ENCODE assay signal across 13 cellular contexts in the genomic region with DNA sequence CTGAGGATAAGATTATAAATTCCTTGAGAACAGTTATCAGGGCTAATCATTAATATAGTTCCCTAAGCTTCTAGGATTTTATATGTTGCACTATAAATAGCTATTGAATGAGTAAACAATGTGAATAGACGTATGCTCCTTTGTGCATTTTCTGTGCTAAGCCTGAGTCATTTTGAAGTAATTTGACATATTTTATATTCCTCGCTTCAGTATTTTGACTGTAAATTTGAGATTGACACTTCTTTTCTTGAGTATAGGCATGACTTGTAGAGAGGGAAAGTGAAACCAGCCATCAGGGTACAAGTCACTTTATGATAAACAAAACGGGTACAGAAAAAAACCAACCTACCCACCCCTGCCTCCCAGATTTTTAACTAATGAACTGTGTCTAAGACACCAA.
A peak's percentile ranks its signal among the peaks of the same experiment; 100 is the strongest.
DNase-seq lines count a peak whose midpoint lies in the region; ATAC-seq and TF ChIP-seq lines count a peak whose summit lies in the region.
"Had no signal": no experiment of that assay in that cellular context is flagged by ENCODE, and none has a peak within 500 bp of the region (broad histone marks: within the 10 kb centered on the region; RNA-seq: fewer than 3 reads in every experiment).

No MANE protein-coding gene starts in this region.

- ATAC-seq in PC-3: peak; percentile 93
- ATAC-seq in foreskin keratinocyte: peak; percentile 52

- H3K9me3 Mint-ChIP-seq in mesothelial cell of epicardium: no peaks in the 10 kb centered on the region
- H3K9me3 Mint-ChIP-seq: stimulated activated naive CD8-positive, alpha-beta T cell treated with anti-CD3 and anti-CD28 coated beads, Interleukin-15, Interleukin-2, amounts not matched to agents 100 ng/mL and 50 ng/mL, for 24 hours had no signal

- TF ChIP-seq CTCF in PC-3 (conservative IDR thresholded peaks at IDR 0.05; ENCODE audit: low read depth, low read length) (no peak), foreskin keratinocyte (conservative IDR thresholded peaks at IDR 0.05) (no peak), mesothelial cell of epicardium (IDR thresholded peaks at IDR 0.05; ENCODE audit: unreplicated experiment) (no peak)

- peak overlapping the region; percentile 51; the same call in 1 of the 2 replicates for H3K4me3 ChIP-seq in PC-3 (ENCODE audit: low read length)
- no peak overlapping the region for H3K4me3 ChIP-seq in SJCRH30
- H3K4me3 ChIP-seq: skin epidermis had no signal

- no peak overlapping the region for H3K27ac Mint-ChIP-seq in mesothelial cell of epicardium
- H3K27ac Mint-ChIP-seq: CD8-positive, alpha-beta memory T cell; stimulated activated naive CD8-positive, alpha-beta T cell treated with anti-CD3 and anti-CD28 coated beads, Interleukin-15, Interleukin-2, amounts not matched to agents 100 ng/mL and 50 ng/mL, for 24 hours had no signal

- H3K4me1 Mint-ChIP-seq in mesothelial cell of epicardium: peaks cover 4% of the 10 kb centered on the region
- H3K4me1 Mint-ChIP-seq: CD8-positive, alpha-beta memory T cell had no signal

- intact Hi-C loops in PC-3 (cut with micrococcal nuclease): no loop called here

- H3K4me1 ChIP-seq in PC-3 (ENCODE audit: insufficient read depth, low read length) (peaks cover 12% of the 10 kb centered on the region), foreskin keratinocyte (no peaks in the 10 kb centered on the region), SJCRH30 (no peaks in the 10 kb centered on the region; the same call in 1 of the 2 replicates)

- peak overlapping the region; percentile 70 for H3K4me2 ChIP-seq in PC-3 (ENCODE audit: low read length)

- H3K27me3 Mint-ChIP-seq in mesothelial cell of epicardium (ENCODE audit: low read depth): peaks cover 4% of the 10 kb centered on the region
- H3K27me3 Mint-ChIP-seq: CD8-positive, alpha-beta memory T cell; stimulated activated naive CD8-positive, alpha-beta T cell treated with anti-CD3 and anti-CD28 coated beads, Interleukin-15, Interleukin-2, amounts not matched to agents 100 ng/mL and 50 ng/mL, for 24 hours had no signal

- DNase-seq in CD1c-positive myeloid dendritic cell (ENCODE audit: extremely low spot score) (peak; percentile 24), HCEC 1CT (peak; percentile 72), PC-3 (peak; percentile 65), foreskin keratinocyte (peak; percentile 23 to 70), mesothelial cell of epicardium (ENCODE audit: low spot score in 2 of 2, unreplicated experiment in 2 of 2) (no peak), MV-4-11 (lab: John Stamatoyannopoulos, UW) (no peak), SJCRH30 (no peak)
- no peak for DNase-seq in stimulated activated CD4-positive, alpha-beta T cell treated with anti-CD3 and anti-CD28 coated beads, Interleukin-4, amount 100 ng/mL, for 1 hour
- DNase-seq: activated T-cell treated with anti-CD3 and anti-CD28 coated beads, Interleukin-2, amount 50 U/mL, for 1 hour; CD8-positive, alpha-beta memory T cell; NCI-H1694 treated with DMSO at 0.1 percent for 48 hours had no signal

- CTCF ChIA-PET in PC-3 (lab: Charles Lee): no interaction called here

- no peak overlapping the region for H3K4me3 Mint-ChIP-seq in mesothelial cell of epicardium
- H3K4me3 Mint-ChIP-seq: CD8-positive, alpha-beta memory T cell; stimulated activated naive CD8-positive, alpha-beta T cell treated with anti-CD3 and anti-CD28 coated beads, Interleukin-15, Interleukin-2, amounts not matched to agents 100 ng/mL and 50 ng/mL, for 24 hours had no signal

- H3K79me2 ChIP-seq in PC-3 (ENCODE audit: low read length): no peaks in the 10 kb centered on the region

- no peaks in the 10 kb centered on the region for H3K27me3 ChIP-seq in PC-3 (ENCODE audit: low read length)
- H3K27me3 ChIP-seq in foreskin keratinocyte: no peaks in the 10 kb centered on the region
- no peaks in the 10 kb centered on the region for H3K27me3 ChIP-seq in SJCRH30

- H4K20me1 ChIP-seq in PC-3 (ENCODE audit: low read length): no peaks in the 10 kb centered on the region

- POLR2A ChIA-PET in PC-3 (lab: Charles Lee; ENCODE audit: unreplicated experiment): no interaction called here

- H3K9me3 ChIP-seq in PC-3 (ENCODE audit: low read length) (no peaks in the 10 kb centered on the region), SJCRH30 (replicated peaks) (no peaks in the 10 kb centered on the region)

- H3F3A ChIP-seq in PC-3 (ENCODE audit: low read length, unreplicated experiment): no peaks in the 10 kb centered on the region

- 0 out of 2 replicates have a peak overlapping the region, but pooled peaks have one; percentile 55 for H2AFZ ChIP-seq in PC-3 (ENCODE audit: low read length)

- H3K27ac ChIP-seq in PC-3 (ENCODE audit: low read length) (0 out of 2 replicates have a peak overlapping the region, but pooled peaks have one; percentile 13), foreskin keratinocyte (no peak overlapping the region), SJCRH30 (no peak overlapping the region)
- H3K27ac ChIP-seq: skin epidermis had no signal

- H3K36me3 ChIP-seq in PC-3 (ENCODE audit: low read depth, low read length) (no peaks in the 10 kb centered on the region), SJCRH30 (no peaks in the 10 kb centered on the region)

- H3K9me2 ChIP-seq in PC-3 (replicated peaks; ENCODE audit: low read length): no peaks in the 10 kb centered on the region

- no peaks in the 10 kb centered on the region for H3K36me3 Mint-ChIP-seq in mesothelial cell of epicardium
- H3K36me3 Mint-ChIP-seq: CD8-positive, alpha-beta memory T cell had no signal

- no TSS peak for BruUV-seq in PC-3 (replicated peaks; lab: Mats Ljungman, UMichigan)

- no peak overlapping the region for H3K9ac ChIP-seq in PC-3 (ENCODE audit: low read length)

Comparison
In these comparisons a context has a peak if more than half of its experiments do, and no peak if none do; other contexts are left out.
1. DNase-seq: peak in CD1c-positive myeloid dendritic cell (single experiment), HCEC 1CT (single experiment), PC-3 (single experiment) and foreskin keratinocyte (2 of 2); none in mesothelial cell of epicardium (0 of 2), stimulated activated CD4-positive, alpha-beta T cell treated with anti-CD3 and anti-CD28 coated beads, Interleukin-4, amount 100 ng/mL, for 1 hour (single experiment), MV-4-11 (single experiment) and SJCRH30 (0 of 2).